In genomic region chr9:31146485-31147166, GRCh38 we compare ENCODE assay signal across 19 cellular contexts.
DNase-seq lines count a peak whose midpoint lies in the region; ATAC-seq and TF ChIP-seq lines count a peak whose summit lies in the region.
"Had no signal": no experiment of that assay in that cellular context is flagged by ENCODE, and none has a peak within 500 bp of the region (broad histone marks: within the 10 kb centered on the region; RNA-seq: fewer than 3 reads in every experiment).

No MANE protein-coding gene starts in this region.

- ATAC-seq in GM18505 (IDR thresholded peaks at IDR 0.05; ENCODE audit: unreplicated experiment) = peak; percentile 92
- peak; percentile 95 for ATAC-seq in GM21360 (IDR thresholded peaks at IDR 0.05; ENCODE audit: unreplicated experiment)
- peak; percentile 97 for ATAC-seq in HG02885 (IDR thresholded peaks at IDR 0.05; ENCODE audit: poor library complexity, unreplicated experiment)
- peak; percentile 95 for ATAC-seq in HG03521 (IDR thresholded peaks at IDR 0.05; ENCODE audit: unreplicated experiment)
- ATAC-seq in HG02970 (IDR thresholded peaks at IDR 0.05; ENCODE audit: low FRiP score, unreplicated experiment) = no peak
- ATAC-seq in HG03196 (IDR thresholded peaks at IDR 0.05; ENCODE audit: unreplicated experiment) = no peak
- ATAC-seq: gastroesophageal sphincter, HepG2, T-helper 17 cell had no signal

- no peak for TF ChIP-seq POLR2A in GM18505 (IDR thresholded peaks at IDR 0.05; ENCODE audit: borderline replicate concordance, extremely low read depth, insufficient read depth, insufficient read length)

- DNase-seq in activated T-cell treated with anti-CD3 and anti-CD28 coated beads, Interleukin-2, amount 50 U/mL, for 48 hours = no peak
- no peak for DNase-seq in effector CD8-positive, alpha-beta T cell (lab: John Stamatoyannopoulos, UW)
- DNase-seq: activated CD4-positive, alpha-beta T cell treated with anti-CD3 and anti-CD28 coated beads, Interleukin-2, amount 10 ng/mL, durations not matched to agents 24 days and 14 days; activated effector memory CD4-positive, alpha-beta T cell treated with anti-CD3 and anti-CD28 coated beads, Interleukin-2, amount 50 U/mL, for 16 hours; GM23248; NCI-H1092; NCI-H510A treated with DMSO at 0.1 percent for 48 hours; posterior cingulate gyrus; RPMI8226; stimulated activated CD8-positive, alpha-beta memory T cell treated with anti-CD3 and anti-CD28 coated beads, Interleukin-4, amount 100 ng/mL, for 48 hours; T-helper 17 cell had no signal

Comparison
In these comparisons a context has a peak if more than half of its experiments do, and no peak if none do; other contexts are left out.
1. ATAC-seq: peak in GM18505 (single experiment), GM21360 (single experiment), HG02885 (single experiment) and HG03521 (single experiment); none in HG02970 (single experiment) and HG03196 (single experiment).